12 cellular contexts compared by ENCODE assay signal in the genomic region with DNA sequence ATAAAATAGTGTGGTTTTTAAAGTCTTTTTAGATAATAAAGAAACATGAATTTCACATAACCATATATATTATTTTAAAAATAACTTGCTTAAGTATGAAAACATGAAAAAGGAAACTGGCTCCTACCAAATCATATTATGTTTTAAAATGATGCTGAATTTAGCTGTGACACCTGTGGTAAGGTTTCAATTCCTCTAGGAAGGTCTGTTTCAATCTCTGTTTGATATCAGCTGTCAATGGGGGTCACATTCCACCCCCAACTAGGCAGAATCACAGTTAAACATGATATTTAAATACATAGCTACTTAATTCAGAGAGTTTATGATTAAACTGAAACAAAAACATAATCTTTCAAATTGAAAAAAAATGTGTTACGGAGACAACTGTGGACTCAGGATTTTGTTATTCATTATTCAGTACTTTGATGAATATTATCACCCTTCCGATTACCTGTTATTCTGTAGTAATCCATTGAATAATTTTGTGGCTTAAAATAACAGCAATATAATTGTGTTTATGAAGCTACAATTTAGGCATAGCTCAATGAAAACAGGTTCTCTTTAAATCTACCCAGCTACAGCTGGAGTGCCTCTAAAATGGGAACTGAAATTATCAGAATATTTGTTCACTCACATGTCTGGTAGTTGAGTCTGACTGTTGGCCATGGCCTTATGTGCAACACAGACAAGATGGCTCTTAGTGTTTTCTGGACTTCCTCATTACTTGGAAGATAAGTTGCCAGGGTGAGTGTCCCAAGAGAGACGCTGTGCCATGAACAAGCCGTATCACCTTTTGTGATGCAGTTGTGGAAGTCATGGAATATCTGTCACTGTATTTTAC.
DNase-seq lines count a peak whose midpoint lies in the region; ATAC-seq and TF ChIP-seq lines count a peak whose summit lies in the region.
"Had no signal": no experiment of that assay in that cellular context is flagged by ENCODE, and none has a peak within 500 bp of the region (broad histone marks: within the 10 kb centered on the region; RNA-seq: fewer than 3 reads in every experiment).

No MANE protein-coding gene starts in this region.

- CTCF ChIA-PET in T-cell (lab: Charles Lee), result no interaction called here
- CTCF ChIA-PET in activated naive CD4-positive, alpha-beta T cell treated with anti-CD3 and anti-CD28 coated beads, Interleukin-2, amount 10 ng/mL, durations not matched to agents 7 days and 5 days (lab: Charles Lee), result no interaction called here

- no peak overlapping the region for H3K4me3 Mint-ChIP-seq in T-cell
- no peak overlapping the region for H3K4me3 Mint-ChIP-seq in activated naive CD4-positive, alpha-beta T cell treated with anti-CD3 and anti-CD28 coated beads, Interleukin-2, amount 10 ng/mL, durations not matched to agents 7 days and 5 days

- H3K36me3 Mint-ChIP-seq in T-cell, result no peaks in the 10 kb centered on the region
- no peaks in the 10 kb centered on the region for H3K36me3 Mint-ChIP-seq in activated naive CD4-positive, alpha-beta T cell treated with anti-CD3 and anti-CD28 coated beads, Interleukin-2, amount 10 ng/mL, durations not matched to agents 7 days and 5 days

- H3K27ac Mint-ChIP-seq in T-cell, result no peak overlapping the region
- no peak overlapping the region for H3K27ac Mint-ChIP-seq in activated naive CD4-positive, alpha-beta T cell treated with anti-CD3 and anti-CD28 coated beads, Interleukin-2, amount 10 ng/mL, durations not matched to agents 7 days and 5 days

- DNase-seq in GM13977 (ENCODE audit: low spot score) (peak; percentile 25), MV-4-11 (lab: John Stamatoyannopoulos, UW) (peak; percentile 45), NCI-H524 treated with DMSO at 0.1 percent for 48 hours (lab: John Stamatoyannopoulos, UW) (no peak), DMS 273 (lab: John Stamatoyannopoulos, UW; ENCODE audit: unreplicated experiment) (no peak), T-cell (no peak)
- no peak for DNase-seq in activated naive CD4-positive, alpha-beta T cell treated with anti-CD3 and anti-CD28 coated beads, Interleukin-2, amount 10 ng/mL, durations not matched to agents 7 days and 5 days
- DNase-seq: activated naive CD4-positive, alpha-beta T cell; BE2C; NCI-H524 had no signal

- POLR2A ChIA-PET in T-cell (lab: Charles Lee), result no interaction called here

- in situ Hi-C loops in GM13977 (cut with MboI; ENCODE audit: low pct_unique_long_range_greater_than_20kb, low sequenced_read_pairs, unreplicated experiment), result no loop called here

- H3K27me3 Mint-ChIP-seq in T-cell, result no peaks in the 10 kb centered on the region
- no peaks in the 10 kb centered on the region for H3K27me3 Mint-ChIP-seq in activated naive CD4-positive, alpha-beta T cell treated with anti-CD3 and anti-CD28 coated beads, Interleukin-2, amount 10 ng/mL, durations not matched to agents 7 days and 5 days

- peak; percentile 95 for ATAC-seq in GM19463 (IDR thresholded peaks at IDR 0.05; ENCODE audit: unreplicated experiment)
- peak; percentile 98 for ATAC-seq in HG02973 (IDR thresholded peaks at IDR 0.05; ENCODE audit: unreplicated experiment)
- no peak for ATAC-seq in T-cell (replicated peaks in 1 of 4)
- ATAC-seq: K562 had no signal

- H3K4me1 Mint-ChIP-seq in T-cell, result peaks cover 0 to 2% (median 0%) of the 10 kb centered on the region in 3 donors
- H3K4me1 Mint-ChIP-seq in activated naive CD4-positive, alpha-beta T cell treated with anti-CD3 and anti-CD28 coated beads, Interleukin-2, amount 10 ng/mL, durations not matched to agents 7 days and 5 days, result no peaks in the 10 kb centered on the region

- H3K9me3 Mint-ChIP-seq in T-cell, result peaks cover 3 to 20% (median 18%) of the 10 kb centered on the region in 3 donors
- H3K9me3 Mint-ChIP-seq in activated naive CD4-positive, alpha-beta T cell treated with anti-CD3 and anti-CD28 coated beads, Interleukin-2, amount 10 ng/mL, durations not matched to agents 7 days and 5 days, result peaks cover 3% of the 10 kb centered on the region

- no peak for TF ChIP-seq CTCF in GM13977 (IDR thresholded peaks at IDR 0.05; ENCODE audit: extremely low read depth, insufficient read depth, missing control alignments)

Comparison
In these comparisons a context has a peak if more than half of its experiments do, and no peak if none do; other contexts are left out.
1. DNase-seq: peak in GM13977 (single experiment) and MV-4-11 (single experiment); none in NCI-H524 treated with DMSO at 0.1 percent for 48 hours (single experiment), DMS 273 (single experiment), T-cell (0 of 34) and activated naive CD4-positive, alpha-beta T cell treated with anti-CD3 and anti-CD28 coated beads, Interleukin-2, amount 10 ng/mL, durations not matched to agents 7 days and 5 days (single experiment).
2. ATAC-seq: peak in GM19463 (single experiment) and HG02973 (single experiment); none in T-cell (0 of 4).